18 cellular contexts compared by ENCODE assay signal in the genomic region with DNA sequence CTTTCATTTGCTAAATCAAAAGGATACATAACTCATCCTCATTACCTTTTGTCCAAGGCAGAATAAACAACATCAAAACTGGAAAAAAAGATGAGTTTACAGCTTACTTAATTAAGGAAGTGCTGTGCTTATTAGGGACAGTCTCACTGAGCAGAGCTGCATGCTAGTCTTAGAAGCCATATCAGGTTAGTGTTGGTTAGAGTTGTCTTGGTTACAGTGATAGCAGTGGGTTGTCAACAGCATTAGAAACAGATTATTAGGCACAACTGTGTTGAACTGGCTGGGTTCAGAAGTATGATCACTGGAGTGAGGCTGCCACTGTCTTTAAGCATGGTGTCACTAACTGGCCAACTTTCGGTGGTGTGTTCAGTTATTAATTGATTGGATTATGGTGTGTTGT.
"Had no signal": no experiment of that assay in that cellular context is flagged by ENCODE, and none has a peak within 500 bp of the region (broad histone marks: within the 10 kb centered on the region; RNA-seq: fewer than 3 reads in every experiment).

No MANE protein-coding gene starts in this region.

- H3K36me3 ChIP-seq: right atrium auricular region, tibial nerve had no signal

- H3K27ac ChIP-seq: epithelial cell of prostate, right atrium auricular region, skin epidermis, tibial nerve had no signal

- H3K27me3 ChIP-seq: right atrium auricular region, tibial nerve had no signal

- DNase-seq: activated B cell treated with CpG ODN at 0.5 μM for 24 hours; activated CD4-positive, alpha-beta T cell treated with anti-CD3 and anti-CD28 coated beads, Interleukin-2, amount 10 ng/mL, durations not matched to agents 24 days and 14 days; activated CD8-positive, alpha-beta memory T cell treated with anti-CD3 and anti-CD28 coated beads, Interleukin-2, amount 50 U/mL, for 48 hours; activated gamma-delta T cell treated with Interleukin-2 at 50 U/mL for 16 hours; activated T-cell treated with anti-CD3 and anti-CD28 coated beads, Interleukin-2, amount 50 U/mL, for 72 hours; amniotic stem cell; cerebellar nuclear complex; dermis blood vessel endothelial cell; left ventricle myocardium superior; nucleus accumbens; posterior cingulate gyrus; stimulated activated CD4-positive, alpha-beta T cell treated with anti-CD3 and anti-CD28 coated beads, Interleukin-4, amount 100 ng/mL, for 24 hours; stimulated activated naive CD4-positive, alpha-beta T cell treated with Interleukin-2 at 50 U/mL for 16 hours; substantia nigra had no signal

- H3K4me1 ChIP-seq: right atrium auricular region, tibial nerve had no signal

- H3K4me3 ChIP-seq: right atrium auricular region, skin epidermis, tibial nerve had no signal

- ATAC-seq: activated T-cell treated with anti-CD3 and anti-CD28 coated beads, Interleukin-2, amount 50 U/mL, for 72 hours; left ventricle myocardium superior had no signal

- H3K9me3 ChIP-seq: right atrium auricular region, tibial nerve had no signal
